Comparison of ENCODE assay signal across 11 cellular contexts in genomic region chr13:21069561-21070004, GRCh38. TPM values are rescaled to one million over a fixed set of nuclear protein-coding genes. Genes with fewer than 3 reads are reported as not detected.
DNase-seq lines count a peak whose midpoint lies in the region; ATAC-seq and TF ChIP-seq lines count a peak whose summit lies in the region.
"Had no signal": no experiment of that assay in that cellular context is flagged by ENCODE, and none has a peak within 500 bp of the region (broad histone marks: within the 10 kb centered on the region; RNA-seq: fewer than 3 reads in every experiment).

No MANE protein-coding gene starts in this region.

- peak; percentile 89 to 94 for ATAC-seq in natural killer cell treated with Interleukin-12 subunit alpha and Interleukin-12 subunit beta and Interleukin-15 and Interleukin-18, amount 100 ng/mL, for 72 hours
- ATAC-seq in natural killer cell = no peak
- ATAC-seq in aorta (ENCODE audit: low FRiP score) = peak; percentile 86
- ATAC-seq in GM21723 (IDR thresholded peaks at IDR 0.05; ENCODE audit: unreplicated experiment) = no peak

- no peaks in the 10 kb centered on the region for H3K36me3 Mint-ChIP-seq in natural killer cell treated with Interleukin-12 subunit alpha and Interleukin-12 subunit beta and Interleukin-15 and Interleukin-18, amount 100 ng/mL, for 72 hours
- H3K36me3 Mint-ChIP-seq in natural killer cell = no peaks in the 10 kb centered on the region
- no peaks in the 10 kb centered on the region for H3K36me3 Mint-ChIP-seq in CD8-positive, alpha-beta memory T cell
- H3K36me3 Mint-ChIP-seq: CD4-positive, CD25-positive, alpha-beta regulatory T cell had no signal

- H3K27me3 ChIP-seq in kidney epithelial cell (ENCODE audit: control insufficient read depth, insufficient read depth, low read length) = no peaks in the 10 kb centered on the region
- H3K27me3 ChIP-seq in aorta (ENCODE audit: control insufficient read depth in 1 of 2, insufficient read depth in 2 of 2, low read length in 1 of 2) = no peaks in the 10 kb centered on the region
- H3K27me3 ChIP-seq in CD8-positive, alpha-beta memory T cell (ENCODE audit: insufficient read depth, low read length, poor library complexity, severe bottlenecking) = no peaks in the 10 kb centered on the region

- H3K27ac ChIP-seq in aorta (ENCODE audit: low read depth in 1 of 2, low read length in 2 of 2) = no peak overlapping the region
- H3K27ac ChIP-seq in CD8-positive, alpha-beta memory T cell (ENCODE audit: low read depth, low read length) = no peak overlapping the region

- H3K4me1 ChIP-seq in aorta (ENCODE audit: control insufficient read depth in 1 of 2, insufficient read depth in 2 of 2, low read length in 2 of 2) = no peaks in the 10 kb centered on the region
- peaks cover 4% of the 10 kb centered on the region for H3K4me1 ChIP-seq in CD8-positive, alpha-beta memory T cell (ENCODE audit: insufficient read depth, low read length)

- POLR2A ChIA-PET in CD8-positive, alpha-beta memory T cell (lab: Charles Lee) = no interaction called here

- intact Hi-C loops in natural killer cell (cut with micrococcal nuclease) = no loop called here
- intact Hi-C loops in aorta (cut with DNase I) = no loop called here

- TF ChIP-seq CTCF in natural killer cell (IDR thresholded peaks at IDR 0.05) (no peak), astrocyte of the cerebellum (IDR thresholded peaks at IDR 0.05; ENCODE audit: low read depth, low read length, missing control alignments) (no peak), kidney epithelial cell (IDR thresholded peaks at IDR 0.05; ENCODE audit: insufficient read depth, low read length, poor library complexity, severe bottlenecking) (no peak)

- no peaks in the 10 kb centered on the region for H3K27me3 Mint-ChIP-seq in natural killer cell treated with Interleukin-12 subunit alpha and Interleukin-12 subunit beta and Interleukin-15 and Interleukin-18, amount 100 ng/mL, for 72 hours
- H3K27me3 Mint-ChIP-seq in natural killer cell (ENCODE audit: low read depth in 2 of 2) = no peaks in the 10 kb centered on the region
- H3K27me3 Mint-ChIP-seq in CD8-positive, alpha-beta memory T cell = peaks cover 8 to 37% of the 10 kb centered on the region in 2 donors

- H3K9me3 ChIP-seq in aorta (ENCODE audit: control insufficient read depth, low read length) = no peaks in the 10 kb centered on the region
- no peaks in the 10 kb centered on the region for H3K9me3 ChIP-seq in CD8-positive, alpha-beta memory T cell (ENCODE audit: low read length)

- peaks cover 31% of the 10 kb centered on the region in 2 donors for H3K4me1 Mint-ChIP-seq in natural killer cell treated with Interleukin-12 subunit alpha and Interleukin-12 subunit beta and Interleukin-15 and Interleukin-18, amount 100 ng/mL, for 72 hours (ENCODE audit: low read depth in 2 of 2)
- H3K4me1 Mint-ChIP-seq in natural killer cell = peaks cover 7 to 8% of the 10 kb centered on the region in 2 donors
- H3K4me1 Mint-ChIP-seq in CD8-positive, alpha-beta memory T cell = peaks cover 6 to 27% (median 17%) of the 10 kb centered on the region in 3 donors

- WGBS in aorta, 2 donors = 80 to 82% methylated on average over 6 of the region's 6 CpGs

- no peak for DNase-seq in natural killer cell treated with Interleukin-12 subunit alpha and Interleukin-12 subunit beta and Interleukin-15 and Interleukin-18, amount 100 ng/mL, for 72 hours (ENCODE audit: low spot score)
- no peak for DNase-seq in natural killer cell
- peak; percentile 82 for DNase-seq in astrocyte of the cerebellum (ENCODE audit: low read depth)
- DNase-seq in kidney epithelial cell (ENCODE audit: low read depth) = peak; percentile 69
- DNase-seq in aorta = no peak
- DNase-seq in CD8-positive, alpha-beta memory T cell = no peak
- no peak for DNase-seq in NCI-H1105 (lab: John Stamatoyannopoulos, UW)
- DNase-seq: activated naive CD4-positive, alpha-beta T cell treated with anti-CD3 and anti-CD28 coated beads for 36 hours; CD4-positive, CD25-positive, alpha-beta regulatory T cell; stimulated activated naive CD4-positive, alpha-beta T cell had no signal

- in situ Hi-C loops in astrocyte of the cerebellum (cut with HindIII; ENCODE audit: low sequenced_read_pairs) = no loop called here

- no peaks in the 10 kb centered on the region for H3K36me3 ChIP-seq in kidney epithelial cell (ENCODE audit: control insufficient read depth, insufficient read depth, low read length)
- H3K36me3 ChIP-seq in aorta (ENCODE audit: control insufficient read depth in 1 of 2, insufficient read depth in 2 of 2, low read length in 1 of 2) = no peaks in the 10 kb centered on the region
- H3K36me3 ChIP-seq in CD8-positive, alpha-beta memory T cell (ENCODE audit: insufficient read depth, low read length) = no peaks in the 10 kb centered on the region

- no peaks in the 10 kb centered on the region for H3K9me3 Mint-ChIP-seq in natural killer cell treated with Interleukin-12 subunit alpha and Interleukin-12 subunit beta and Interleukin-15 and Interleukin-18, amount 100 ng/mL, for 72 hours
- no peaks in the 10 kb centered on the region for H3K9me3 Mint-ChIP-seq in natural killer cell
- H3K9me3 Mint-ChIP-seq in CD8-positive, alpha-beta memory T cell = no peaks in the 10 kb centered on the region
- H3K9me3 Mint-ChIP-seq: activated naive CD4-positive, alpha-beta T cell treated with anti-CD3 and anti-CD28 coated beads for 36 hours had no signal

- peak overlapping the region; percentile 48 to 85 for H3K27ac Mint-ChIP-seq in natural killer cell treated with Interleukin-12 subunit alpha and Interleukin-12 subunit beta and Interleukin-15 and Interleukin-18, amount 100 ng/mL, for 72 hours
- no peak overlapping the region for H3K27ac Mint-ChIP-seq in natural killer cell
- peak overlapping the region in 1 of 8 donors; percentile 38 for H3K27ac Mint-ChIP-seq in CD8-positive, alpha-beta memory T cell
- H3K27ac Mint-ChIP-seq: activated naive CD4-positive, alpha-beta T cell treated with anti-CD3 and anti-CD28 coated beads for 36 hours; CD4-positive, CD25-positive, alpha-beta regulatory T cell had no signal

- peak overlapping the region; percentile 58 for H3K4me3 Mint-ChIP-seq in natural killer cell treated with Interleukin-12 subunit alpha and Interleukin-12 subunit beta and Interleukin-15 and Interleukin-18, amount 100 ng/mL, for 72 hours
- H3K4me3 Mint-ChIP-seq in natural killer cell = no peak overlapping the region
- H3K4me3 Mint-ChIP-seq in CD8-positive, alpha-beta memory T cell = no peak overlapping the region
- H3K4me3 Mint-ChIP-seq: activated naive CD4-positive, alpha-beta T cell treated with anti-CD3 and anti-CD28 coated beads for 36 hours; CD4-positive, CD25-positive, alpha-beta regulatory T cell had no signal

- H3K4me3 ChIP-seq in astrocyte of the cerebellum (ENCODE audit: low read depth, low read length) = no peak overlapping the region
- no peak overlapping the region for H3K4me3 ChIP-seq in kidney epithelial cell (ENCODE audit: low read depth, low read length)
- no peak overlapping the region for H3K4me3 ChIP-seq in aorta (ENCODE audit: low read length in 2 of 2)
- no peak overlapping the region for H3K4me3 ChIP-seq in CD8-positive, alpha-beta memory T cell (ENCODE audit: low read length)

- CTCF ChIA-PET in CD8-positive, alpha-beta memory T cell (lab: Charles Lee) = interaction anchor here (1.5 kb wide), 1 partner anchor 13 kb away, joined by 3 read pairs; no protein-coding TSS in a partner anchor

RNA-seq across cellular contexts. Expression of gene LATS2, which starts 8.2 kb away (rescaled TPM):
- 10 to 100 TPM; 15.8 to 29.8 TPM for total RNA-seq in natural killer cell treated with Interleukin-12 subunit alpha and Interleukin-12 subunit beta and Interleukin-15 and Interleukin-18, amount 100 ng/mL, for 72 hours
- 10 to 100 TPM; 28.8 to 34.8 (median 29.0) TPM for total RNA-seq in natural killer cell
- total RNA-seq in kidney epithelial cell = 20.2 and 26.7 TPM in 2 replicates
- 10 to 100 TPM; 52.9 to 64.6 TPM for total RNA-seq in aorta
- 10 to 100 TPM in 1 of 2 donors, 1 to 10 TPM in 1; 9.5 to 11.4 TPM for polyA plus RNA-seq in aorta
- total RNA-seq in CD8-positive, alpha-beta memory T cell = 1 to 10 TPM; 1.4 to 1.9 TPM
- 0.66 TPM for polyA plus RNA-seq in CD8-positive, alpha-beta memory T cell
- polyA plus RNA-seq: CD4-positive, CD25-positive, alpha-beta regulatory T cell had no signal

Comparison
In these comparisons a context has a peak if more than half of its experiments do, and no peak if none do; other contexts are left out.
1. ATAC-seq: peak in natural killer cell treated with Interleukin-12 subunit alpha and Interleukin-12 subunit beta and Interleukin-15 and Interleukin-18, amount 100 ng/mL, for 72 hours (2 of 2) and aorta (single experiment); none in natural killer cell (0 of 3) and GM21723 (single experiment).
2. H3K27ac Mint-ChIP-seq: peak in natural killer cell treated with Interleukin-12 subunit alpha and Interleukin-12 subunit beta and Interleukin-15 and Interleukin-18, amount 100 ng/mL, for 72 hours (2 of 2); none in natural killer cell (0 of 2).
3. DNase-seq: peak in astrocyte of the cerebellum (single experiment) and kidney epithelial cell (single experiment); none in natural killer cell treated with Interleukin-12 subunit alpha and Interleukin-12 subunit beta and Interleukin-15 and Interleukin-18, amount 100 ng/mL, for 72 hours (single experiment), natural killer cell (single experiment), aorta (0 of 2), CD8-positive, alpha-beta memory T cell (0 of 5) and NCI-H1105 (single experiment).